Comparison of ENCODE assay signal across 24 cellular contexts in genomic region chr20:46226602-46227001, GRCh38.
DNase-seq lines count a peak whose midpoint lies in the region; ATAC-seq and TF ChIP-seq lines count a peak whose summit lies in the region.
"Had no signal": no experiment of that assay in that cellular context is flagged by ENCODE, and none has a peak within 500 bp of the region (broad histone marks: within the 10 kb centered on the region; RNA-seq: fewer than 3 reads in every experiment).

No MANE protein-coding gene starts in this region.

- no peak for TF ChIP-seq CTCF in spleen (IDR thresholded peaks at IDR 0.05 in 8 of 11, conservative IDR thresholded peaks at IDR 0.05 in 3 of 11)

- peak; percentile 40 for ATAC-seq in activated T-helper 17 cell treated with anti-CD3 and anti-CD28 coated beads, Interleukin-2, amount 50 U/mL, for 72 hours (replicated peaks)
- ATAC-seq in HG02798 (IDR thresholded peaks at IDR 0.05; ENCODE audit: poor library complexity, unreplicated experiment) (no peak), GM21576 (IDR thresholded peaks at IDR 0.05; ENCODE audit: unreplicated experiment) (no peak)
- ATAC-seq: activated T-cell treated with anti-CD3 and anti-CD28 coated beads, Interleukin-2, amount 50 U/mL, for 4 hours; body of pancreas; CD8-positive, alpha-beta T cell; left lung; mucosa of descending colon; psoas muscle had no signal

- peaks cover 0 to 6% (median 0%) of the 10 kb centered on the region in 6 donors for H3K4me1 ChIP-seq in spleen
- H3K4me1 ChIP-seq: body of pancreas, left lung had no signal

- H3K27ac ChIP-seq in spleen, result no peak overlapping the region
- H3K27ac ChIP-seq: body of pancreas, left lung, psoas muscle, WERI-Rb-1 had no signal

- no peaks in the 10 kb centered on the region for H3K9me3 Mint-ChIP-seq in activated T-helper 17 cell treated with anti-CD3 and anti-CD28 coated beads, Interleukin-2, amount 50 U/mL, for 72 hours
- H3K9me3 Mint-ChIP-seq: activated CD4-positive, alpha-beta memory T cell treated with anti-CD3 and anti-CD28 coated beads, Interleukin-2, amount 10 ng/mL, durations not matched to agents 7 days and 5 days; activated naive CD4-positive, alpha-beta T cell treated with anti-CD3 and anti-CD28 coated beads, Interleukin-2, amount 50 U/mL, for 24 hours; activated T-cell treated with anti-CD3 and anti-CD28 coated beads, Interleukin-2, amount 50 U/mL, for 4 hours; CD8-positive, alpha-beta T cell had no signal

- no peak overlapping the region for H3K4me3 ChIP-seq in spleen
- H3K4me3 ChIP-seq: body of pancreas, left lung, mucosa of descending colon, psoas muscle, smooth muscle cell had no signal

- intact Hi-C loops in spleen (cut with DNase I; ENCODE audit: low total_unique reads), result no loop called here

- WGBS in spleen, 5 donors, result 48 to 59% (median 53%) methylated on average over 8 of the region's 8 CpGs

- DNase-seq in Daoy (ENCODE audit: low read depth) (peak; percentile 80), HT1080 (ENCODE audit: low read depth) (peak; percentile 55), hepatic stellate cell (ENCODE audit: low spot score) (peak; percentile 44), activated gamma-delta T cell (lab: John Stamatoyannopoulos, UW) (no peak), spleen (no peak)
- DNase-seq: activated CD4-positive, alpha-beta memory T cell treated with anti-CD3 and anti-CD28 coated beads, Interleukin-2, amount 10 ng/mL, durations not matched to agents 7 days and 5 days; activated T-cell treated with anti-CD3 and anti-CD28 coated beads, Interleukin-2, amount 50 U/mL, for 4 hours; body of pancreas; CD8-positive, alpha-beta T cell; erythroblast; glutamatergic neuron; left lung; mucosa of descending colon; NCI-H1417 treated with DMSO at 0.1 percent for 48 hours; NCI-H526; SHP77; stimulated activated CD4-positive, alpha-beta T cell treated with anti-CD3 and anti-CD28 coated beads, Interleukin-4, amount 100 ng/mL, for 24 hours; WERI-Rb-1 had no signal

- no peaks in the 10 kb centered on the region for H3K36me3 ChIP-seq in spleen
- H3K36me3 ChIP-seq: left lung, WERI-Rb-1 had no signal

- no peak overlapping the region for H3K4me3 Mint-ChIP-seq in activated T-helper 17 cell treated with anti-CD3 and anti-CD28 coated beads, Interleukin-2, amount 50 U/mL, for 72 hours
- H3K4me3 Mint-ChIP-seq: activated CD4-positive, alpha-beta memory T cell treated with anti-CD3 and anti-CD28 coated beads, Interleukin-2, amount 10 ng/mL, durations not matched to agents 7 days and 5 days; activated naive CD4-positive, alpha-beta T cell treated with anti-CD3 and anti-CD28 coated beads, Interleukin-2, amount 50 U/mL, for 24 hours; activated T-cell treated with anti-CD3 and anti-CD28 coated beads, Interleukin-2, amount 50 U/mL, for 4 hours; CD8-positive, alpha-beta T cell had no signal

- no peaks in the 10 kb centered on the region for H3K36me3 Mint-ChIP-seq in activated T-helper 17 cell treated with anti-CD3 and anti-CD28 coated beads, Interleukin-2, amount 50 U/mL, for 72 hours (ENCODE audit: low read depth)
- H3K36me3 Mint-ChIP-seq: activated naive CD4-positive, alpha-beta T cell treated with anti-CD3 and anti-CD28 coated beads, Interleukin-2, amount 50 U/mL, for 24 hours; CD8-positive, alpha-beta T cell had no signal

- no peaks in the 10 kb centered on the region for H3K9me3 ChIP-seq in spleen
- H3K9me3 ChIP-seq: body of pancreas, left lung, mucosa of descending colon, psoas muscle had no signal

- peaks cover 31% of the 10 kb centered on the region for H3K27me3 Mint-ChIP-seq in activated T-helper 17 cell treated with anti-CD3 and anti-CD28 coated beads, Interleukin-2, amount 50 U/mL, for 72 hours

- peaks cover 0 to 73% (median 22%) of the 10 kb centered on the region in 7 donors for H3K27me3 ChIP-seq in spleen (replicated peaks in 1 of 7)
- H3K27me3 ChIP-seq: body of pancreas had no signal

- H3K4me1 Mint-ChIP-seq in activated T-helper 17 cell treated with anti-CD3 and anti-CD28 coated beads, Interleukin-2, amount 50 U/mL, for 72 hours, result no peaks in the 10 kb centered on the region
- H3K4me1 Mint-ChIP-seq: activated CD4-positive, alpha-beta memory T cell treated with anti-CD3 and anti-CD28 coated beads, Interleukin-2, amount 10 ng/mL, durations not matched to agents 7 days and 5 days; activated naive CD4-positive, alpha-beta T cell treated with anti-CD3 and anti-CD28 coated beads, Interleukin-2, amount 50 U/mL, for 24 hours had no signal

- H3K27ac Mint-ChIP-seq in activated T-helper 17 cell treated with anti-CD3 and anti-CD28 coated beads, Interleukin-2, amount 50 U/mL, for 72 hours, result no peak overlapping the region
- H3K27ac Mint-ChIP-seq: activated CD4-positive, alpha-beta memory T cell treated with anti-CD3 and anti-CD28 coated beads, Interleukin-2, amount 10 ng/mL, durations not matched to agents 7 days and 5 days; activated naive CD4-positive, alpha-beta T cell treated with anti-CD3 and anti-CD28 coated beads, Interleukin-2, amount 50 U/mL, for 24 hours; CD8-positive, alpha-beta T cell had no signal

- TF ChIP-seq POLR2A in spleen (IDR thresholded peaks at IDR 0.05), result no peak

Comparison
In these comparisons a context has a peak if more than half of its experiments do, and no peak if none do; other contexts are left out.
1. DNase-seq: peak in Daoy (single experiment), HT1080 (single experiment) and hepatic stellate cell (single experiment); none in activated gamma-delta T cell (single experiment) and spleen (single experiment).